ENCODE assay signal across 13 cellular contexts in the genomic region with DNA sequence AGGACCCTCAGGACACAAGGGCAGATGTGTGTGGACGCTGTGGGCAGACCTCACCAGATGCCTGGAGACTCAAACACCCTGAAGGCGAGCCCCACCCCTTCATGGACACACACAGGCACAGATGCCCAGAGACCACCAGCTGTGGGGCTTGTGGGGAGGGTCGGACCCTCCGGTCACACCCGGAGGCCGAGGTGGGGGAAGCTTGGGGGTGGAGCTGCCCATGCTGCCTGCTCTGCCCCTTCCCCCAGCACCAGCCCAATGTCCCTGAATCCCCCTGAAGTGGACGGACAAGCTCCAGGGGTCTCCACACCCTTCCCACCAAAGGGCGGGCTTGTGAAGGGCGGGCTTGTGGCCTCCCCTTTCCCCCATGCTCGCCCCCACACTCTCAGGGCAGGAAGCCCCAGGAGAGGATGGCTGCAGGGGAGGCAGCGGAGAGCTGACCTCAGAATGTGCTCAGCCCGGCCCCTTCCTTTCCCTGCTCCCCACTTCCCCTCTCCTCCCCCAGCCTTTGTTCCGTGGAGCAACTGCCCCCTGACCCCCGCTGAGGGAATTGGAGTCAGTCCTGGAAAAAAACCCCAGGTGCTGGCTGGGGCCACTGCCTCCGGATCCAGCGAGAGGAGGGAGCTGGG. TPM values are rescaled to one million over a fixed set of nuclear protein-coding genes. Genes with fewer than 3 reads are reported as not detected.
DNase-seq lines count a peak whose midpoint lies in the region; ATAC-seq, FAIRE-seq and TF ChIP-seq lines count a peak whose summit lies in the region.
"Had no signal": no experiment of that assay in that cellular context is flagged by ENCODE, and none has a peak within 500 bp of the region (broad histone marks: within the 10 kb centered on the region; RNA-seq: fewer than 3 reads in every experiment).

No MANE protein-coding gene starts in this region.

- H3K27me3 ChIP-seq in K562 (ENCODE audit: control insufficient read depth in 2 of 2, insufficient read depth in 2 of 2, low read length in 2 of 2) (no peaks in the 10 kb centered on the region), layer of hippocampus (ENCODE audit: control insufficient read depth, insufficient read depth, low read length) (peaks cover 10% of the 10 kb centered on the region), suprapubic skin (peaks cover 26% of the 10 kb centered on the region)

- peaks cover 24 to 65% of the 10 kb centered on the region in 2 experiments for H3K4me1 ChIP-seq in K562 (replicated peaks in 1 of 2; ENCODE audit: control insufficient read depth in 2 of 2, insufficient read depth in 2 of 2, low read length in 2 of 2)
- peaks cover 31% of the 10 kb centered on the region for H3K4me1 ChIP-seq in suprapubic skin

- H4K20me1 ChIP-seq in K562 (replicated peaks; ENCODE audit: control insufficient read depth, insufficient read depth, low read length): no peaks in the 10 kb centered on the region

- peak overlapping the region; percentile 61 to 88 for H3K9ac ChIP-seq in K562 (ENCODE audit: insufficient read depth in 1 of 2, low read depth in 2 of 2, low read length in 2 of 2)

- H3K79me2 ChIP-seq in K562 (ENCODE audit: control insufficient read depth, insufficient read depth, low read length): no peaks in the 10 kb centered on the region; the same call in 2 of the 3 replicates

- in situ Hi-C loops in KBM-7 (cut with MboI; ENCODE audit: low pct_unique_long_range_greater_than_20kb, low sequenced_read_pairs) (no loop called here), K562 (cut with MboI) (no loop called here)

- TF ChIP-seq EP300 in K562 (IDR thresholded peaks at IDR 0.05; ENCODE audit: low read length): no peak
- no peak for TF ChIP-seq EP300 in suprapubic skin (IDR thresholded peaks at IDR 0.05)

- H3K27ac ChIP-seq in K562 (ENCODE audit: extremely low read depth, low read depth, low read length) (peak overlapping the region; percentile 75), layer of hippocampus (ENCODE audit: low read depth, low read length) (peak overlapping the region; percentile 63), suprapubic skin (peak overlapping the region; percentile 51)

- intact Hi-C loops in K562 (cut with micrococcal nuclease): no loop called here

- BruUV-seq in K562 (replicated peaks; lab: Mats Ljungman, UMichigan): no TSS peak

- H2AFZ ChIP-seq in K562 (ENCODE audit: low read depth, low read length): peak overlapping the region; percentile 93

- CTCF ChIA-PET in K562 (lab: Yijun Ruan, JAX; ENCODE audit: low intra/inter-chr PET ratio): no interaction called here

- 44% methylated on average over 11 of the region's 16 CpGs for WGBS in K562 (ENCODE audit: insufficient coverage, low coverage, missing lambda C conversion rate)
- 15% methylated on average over 9 of the region's 16 CpGs for WGBS in suprapubic skin

- no peaks in the 10 kb centered on the region for H3K9me3 ChIP-seq in K562 (replicated peaks; ENCODE audit: control insufficient read depth, insufficient read depth, low read depth, low read length)
- H3K9me3 ChIP-seq in suprapubic skin: no peaks in the 10 kb centered on the region

- H3K36me3 ChIP-seq in K562 (ENCODE audit: control insufficient read depth, insufficient read depth, low read length) (no peaks in the 10 kb centered on the region), suprapubic skin (no peaks in the 10 kb centered on the region)

- no peak for TF ChIP-seq RAD21 in K562 (CRISPR knock-in tag; conservative IDR thresholded peaks at IDR 0.05 in 1 of 2, IDR thresholded peaks at IDR 0.05 in 1 of 2)

- TF ChIP-seq POLR2A in K562 (conservative IDR thresholded peaks at IDR 0.05) (no peak), suprapubic skin (IDR thresholded peaks at IDR 0.05) (no peak)

- H3K9me1 ChIP-seq in K562 (ENCODE audit: control insufficient read depth, insufficient read depth, low read length): peaks cover 2% of the 10 kb centered on the region

- FAIRE-seq in K562 (lab: Jason Lieb, UNC): no peak
- FAIRE-seq: G401.6 had no signal

- POLR2A ChIA-PET in K562 (lab: Yijun Ruan, JAX): interaction anchor here (1.4 to 1.8 kb wide), 2 partner anchors 10 to 17 kb away, joined by 5 to 6 read pairs; a partner anchor contains a TSS

- no peak overlapping the region; the same call in 1 of the 2 replicates for H3K4me3 ChIP-seq in K562
- no peak overlapping the region for H3K4me3 ChIP-seq in suprapubic skin

- ATAC-seq in K562 (peak; percentile 45), HG03460 (IDR thresholded peaks at IDR 0.05; ENCODE audit: unreplicated experiment) (no peak), GM21447 (IDR thresholded peaks at IDR 0.05; ENCODE audit: unreplicated experiment) (no peak)

- TF ChIP-seq CTCF in K562 (IDR thresholded peaks at IDR 0.05 in 2 of 3, conservative IDR thresholded peaks at IDR 0.05 in 1 of 3; ENCODE audit: insufficient read depth in 2 of 3, low read depth in 1 of 3, low read length in 3 of 3) (no peak), suprapubic skin (IDR thresholded peaks at IDR 0.05) (no peak)

- DNase-seq in KBM-7: peak; percentile 78
- peak; percentile 62 to 73 (median 68) for DNase-seq in K562 (ENCODE audit: extremely low read depth in 1 of 4, low spot score in 3 of 4)
- DNase-seq in suprapubic skin (ENCODE audit: low spot score in 2 of 2): no peak
- no peak for DNase-seq in stimulated activated CD4-positive, alpha-beta T cell treated with anti-CD3 and anti-CD28 coated beads, Interleukin-2, amount 100 ng/mL, for 48 hours
- DNase-seq: effector memory CD4-positive, alpha-beta T cell; NCI-H510A had no signal

- H3K4me2 ChIP-seq in K562 (ENCODE audit: insufficient read depth, low read length): peak overlapping the region; percentile 64

RNA-seq across cellular contexts. Expression of a gene that starts 13.8 kb away (rescaled TPM):
- not detected in 2 replicates for total RNA-seq in K562 (2011; cell fraction: chromatin; rRNA removed; ENCODE audit: low replicate concordance)
- total RNA-seq in K562 (2011; cell fraction: nucleolus; rRNA removed): not detected in 2 replicates
- not detected in 2 replicates for total RNA-seq in K562 (2011; cell fraction: nucleoplasm; rRNA removed)
- not detected in 2 replicates for total RNA-seq in K562 (2014; rRNA removed)
- not detected in 2 replicates for total RNA-seq in K562 (2014; rRNA removed; fragmentation: Illumina TruSeq; extraction: Trizol)
- total RNA-seq in K562 (2015; rRNA removed; fragmentation: Illumina TruSeq; extraction: Trizol): not detected in 2 replicates
- total RNA-seq in K562 (2021): not detected in 2 replicates
- not detected in 2 replicates for polyA plus RNA-seq in K562 (2011; rRNA removed)
- polyA plus RNA-seq in K562 (2011; cell fraction: cytosol; rRNA removed): not detected in 2 replicates
- not detected in 2 replicates for polyA plus RNA-seq in K562 (2011; cell fraction: nucleus; rRNA removed)
- not detected in 2 replicates for polyA plus RNA-seq in K562 (2012)
- polyA plus RNA-seq in K562 (2014; fragmentation: Illumina TruSeq; extraction: Trizol): not detected in 2 replicates
- not detected for polyA plus RNA-seq in K562 (2014; fragmentation: Nextera tagmentation; extraction: Ambion mirVana)
- not detected in 2 replicates for polyA plus RNA-seq in K562 (2014; rRNA removed)
- polyA minus RNA-seq in K562 (2011; rRNA and poly(A)+ RNA removed): not detected in 2 replicates
- polyA minus RNA-seq in K562 (2011; cell fraction: cytosol; rRNA and poly(A)+ RNA removed): not detected in 2 replicates
- polyA minus RNA-seq in K562 (2011; cell fraction: nucleus; rRNA and poly(A)+ RNA removed): not detected in 2 replicates
- total RNA-seq in suprapubic skin: not detected
- total RNA-seq: HT-29, lower leg skin, subcutaneous adipose tissue had no signal

RNA-seq across cellular contexts. Expression of a gene that starts 16.4 kb away (rescaled TPM):
- total RNA-seq in K562 (2011; cell fraction: chromatin; rRNA removed; ENCODE audit: low replicate concordance): 6.4 and 23.8 TPM in 2 replicates
- total RNA-seq in K562 (2011; cell fraction: nucleolus; rRNA removed): 8.2 and 11.0 TPM in 2 replicates
- 6.0 and 7.5 TPM in 2 replicates for total RNA-seq in K562 (2011; cell fraction: nucleoplasm; rRNA removed)
- 2.2 and 2.6 TPM in 2 replicates for total RNA-seq in K562 (2014; rRNA removed)
- 0.38 and 0.40 TPM in 2 replicates for total RNA-seq in K562 (2014; rRNA removed; fragmentation: Illumina TruSeq; extraction: Trizol)
- total RNA-seq in K562 (2015; rRNA removed; fragmentation: Illumina TruSeq; extraction: Trizol): 2.3 TPM in 2 replicates
- 4.1 and 4.6 TPM in 2 replicates for total RNA-seq in K562 (2021)
- polyA plus RNA-seq in K562 (2011; rRNA removed): 1.1 and 1.7 TPM in 2 replicates
- polyA plus RNA-seq in K562 (2011; cell fraction: cytosol; rRNA removed): 1.7 and 3.0 TPM in 2 replicates
- 4.8 and 8.1 TPM in 2 replicates for polyA plus RNA-seq in K562 (2011; cell fraction: nucleus; rRNA removed)
- 2.3 and 3.0 TPM in 2 replicates for polyA plus RNA-seq in K562 (2012)
- 0.39 and 1.1 TPM in 2 replicates for polyA plus RNA-seq in K562 (2014; fragmentation: Illumina TruSeq; extraction: Trizol)
- polyA plus RNA-seq in K562 (2014; fragmentation: Nextera tagmentation; extraction: Ambion mirVana): under 1 TPM; 0.29 to 0.58 TPM
- polyA plus RNA-seq in K562 (2014; rRNA removed): 1.3 and 2.0 TPM in 2 replicates
- 13.0 and 13.5 TPM in 2 replicates for polyA minus RNA-seq in K562 (2011; rRNA and poly(A)+ RNA removed)
- polyA minus RNA-seq in K562 (2011; cell fraction: cytosol; rRNA and poly(A)+ RNA removed): 14.3 and 18.7 TPM in 2 replicates
- 4.2 and 5.1 TPM in 2 replicates for polyA minus RNA-seq in K562 (2011; cell fraction: nucleus; rRNA and poly(A)+ RNA removed)
- total RNA-seq in suprapubic skin: 1 to 10 TPM; 3.4 to 5.1 (median 4.4) TPM

RNA-seq across cellular contexts. Expression of a gene that starts 17.6 kb away (rescaled TPM):
- 66.8 and 118 TPM in 2 replicates for total RNA-seq in K562 (2011; cell fraction: chromatin; rRNA removed; ENCODE audit: low replicate concordance)
- total RNA-seq in K562 (2011; cell fraction: nucleolus; rRNA removed): 62.7 and 66.1 TPM in 2 replicates
- total RNA-seq in K562 (2011; cell fraction: nucleoplasm; rRNA removed): 60.7 and 71.2 TPM in 2 replicates
- total RNA-seq in K562 (2014; rRNA removed) (54.7 and 69.8 TPM in 2 replicates), K562 (2014; rRNA removed; fragmentation: Illumina TruSeq; extraction: Trizol) (60.6 and 66.7 TPM in 2 replicates), K562 (2015; rRNA removed; fragmentation: Illumina TruSeq; extraction: Trizol) (74.6 and 76.2 TPM in 2 replicates), K562 (2021) (94.2 and 95.4 TPM in 2 replicates), suprapubic skin (10 to 100 TPM; 66.5 to 87.4 (median 74.1) TPM)
- polyA plus RNA-seq in K562 (2011; rRNA removed) (97.8 and 117 TPM in 2 replicates), K562 (2014; fragmentation: Illumina TruSeq; extraction: Trizol) (112 and 115 TPM in 2 replicates), K562 (2014; fragmentation: Nextera tagmentation; extraction: Ambion mirVana) (1 to 10 TPM; 1.9 to 9.3 TPM), K562 (2014; rRNA removed) (98.5 and 99.5 TPM in 2 replicates)
- 109 and 128 TPM in 2 replicates for polyA plus RNA-seq in K562 (2011; cell fraction: cytosol; rRNA removed)
- polyA plus RNA-seq in K562 (2011; cell fraction: nucleus; rRNA removed): 76.7 and 81.1 TPM in 2 replicates
- polyA plus RNA-seq in K562 (2012): 73.1 and 95.5 TPM in 2 replicates
- polyA minus RNA-seq in K562 (2011; rRNA and poly(A)+ RNA removed): 48.0 and 69.0 TPM in 2 replicates
- 69.2 and 82.6 TPM in 2 replicates for polyA minus RNA-seq in K562 (2011; cell fraction: cytosol; rRNA and poly(A)+ RNA removed)
- polyA minus RNA-seq in K562 (2011; cell fraction: nucleus; rRNA and poly(A)+ RNA removed): 18.4 and 23.2 TPM in 2 replicates

RNA-seq across cellular contexts. Expression of a gene that starts 47.4 kb away (rescaled TPM):
- 54.4 and 105 TPM in 2 replicates for total RNA-seq in K562 (2011; cell fraction: chromatin; rRNA removed; ENCODE audit: low replicate concordance)
- 56.5 and 57.4 TPM in 2 replicates for total RNA-seq in K562 (2011; cell fraction: nucleolus; rRNA removed)
- total RNA-seq in K562 (2011; cell fraction: nucleoplasm; rRNA removed): 36.4 and 43.2 TPM in 2 replicates
- total RNA-seq in K562 (2014; rRNA removed) (31.3 and 41.1 TPM in 2 replicates), K562 (2014; rRNA removed; fragmentation: Illumina TruSeq; extraction: Trizol) (10.3 and 13.4 TPM in 2 replicates), K562 (2015; rRNA removed; fragmentation: Illumina TruSeq; extraction: Trizol) (28.4 and 29.5 TPM in 2 replicates), K562 (2021) (42.3 and 42.8 TPM in 2 replicates), suprapubic skin (10 to 100 TPM; 36.4 to 62.0 (median 53.7) TPM)
- polyA plus RNA-seq in K562 (2011; rRNA removed) (22.4 and 23.4 TPM in 2 replicates), K562 (2014; fragmentation: Illumina TruSeq; extraction: Trizol) (21.8 and 27.2 TPM in 2 replicates), K562 (2014; fragmentation: Nextera tagmentation; extraction: Ambion mirVana) (under 1 TPM; 0.95 to 0.99 TPM), K562 (2014; rRNA removed) (25.5 and 26.3 TPM in 2 replicates)
- 25.9 and 38.5 TPM in 2 replicates for polyA plus RNA-seq in K562 (2011; cell fraction: cytosol; rRNA removed)
- 42.6 and 52.5 TPM in 2 replicates for polyA plus RNA-seq in K562 (2011; cell fraction: nucleus; rRNA removed)
- polyA plus RNA-seq in K562 (2012): 28.8 and 29.1 TPM in 2 replicates
- polyA minus RNA-seq in K562 (2011; rRNA and poly(A)+ RNA removed): 17.3 and 29.6 TPM in 2 replicates
- polyA minus RNA-seq in K562 (2011; cell fraction: cytosol; rRNA and poly(A)+ RNA removed): 26.0 and 31.4 TPM in 2 replicates
- polyA minus RNA-seq in K562 (2011; cell fraction: nucleus; rRNA and poly(A)+ RNA removed): 10.2 and 12.2 TPM in 2 replicates

Comparison
In these comparisons a context has a peak if more than half of its experiments do, and no peak if none do; other contexts are left out.
1. DNase-seq: peak in KBM-7 (single experiment) and K562 (4 of 4); none in suprapubic skin (0 of 2) and stimulated activated CD4-positive, alpha-beta T cell treated with anti-CD3 and anti-CD28 coated beads, Interleukin-2, amount 100 ng/mL, for 48 hours (0 of 2).
2. Peak in every context shown above with its lines, with median percentiles within 50 percentile points of each other: H3K27ac ChIP-seq.